Comparison of ENCODE assay signal across 10 cellular contexts in genomic region chr19:48867922-48868195, GRCh38. TPM values are rescaled to one million over a fixed set of nuclear protein-coding genes. Genes with fewer than 3 reads are reported as not detected.
DNase-seq lines count a peak whose midpoint lies in the region; ATAC-seq and TF ChIP-seq lines count a peak whose summit lies in the region.
"Had no signal": no experiment of that assay in that cellular context is flagged by ENCODE, and none has a peak within 500 bp of the region (broad histone marks: within the 10 kb centered on the region; RNA-seq: fewer than 3 reads in every experiment).

No MANE protein-coding gene starts in this region.

- H2BK120ac ChIP-seq in H9 (ENCODE audit: low read depth, low read length, poor library complexity, severe bottlenecking), result no peak overlapping the region

- H2BK15ac ChIP-seq in H9 (ENCODE audit: low read depth, low read length), result no peak overlapping the region

- H3K4ac ChIP-seq in H9 (ENCODE audit: low read depth, low read length), result no peak overlapping the region

- peaks cover 2 to 25% (median 6%) of the 10 kb centered on the region in 3 experiments; a peak in 6 of 7 replicates for H3K36me3 Mint-ChIP-seq in H9 (ENCODE audit: insufficient read depth in 1 of 3, low read depth in 3 of 3)

- H3T11ph ChIP-seq in H9 (ENCODE audit: low read length), result no peak overlapping the region

- no peak for TF ChIP-seq CTCF in H9 (conservative IDR thresholded peaks at IDR 0.05)
- no peak for TF ChIP-seq CTCF in body of pancreas (IDR thresholded peaks at IDR 0.05)
- no peak for TF ChIP-seq CTCF in spleen (IDR thresholded peaks at IDR 0.05 in 8 of 11, conservative IDR thresholded peaks at IDR 0.05 in 3 of 11)

- peaks cover 2% of the 10 kb centered on the region for H3K23me2 ChIP-seq in H9 (ENCODE audit: insufficient read length, low read depth, low read length, poor library complexity, severe bottlenecking)

- H3K27me3 Mint-ChIP-seq in H9 (ENCODE audit: low read depth), result no peaks in the 10 kb centered on the region

- no peak overlapping the region for H2BK12ac ChIP-seq in H9 (ENCODE audit: insufficient read length, low read depth, low read length)

- H3K79me1 ChIP-seq in H9 (ENCODE audit: insufficient read depth, low read depth, low read length, poor library complexity, severe bottlenecking), result no peaks in the 10 kb centered on the region

- whole genome bisulfite sequencing in H9 (ENCODE audit: extremely low coverage, insufficient read length, low lambda C conversion rate), result no CpG with 5 or more reads among the region's 7 CpGs
- 53 to 57% methylated on average over 6 to 7 of the region's 7 CpGs for WGBS in body of pancreas, 2 donors
- WGBS in spleen, 5 donors, result 66 to 87% (median 75%) methylated on average over 6 to 7 of the region's 7 CpGs

- H3K79me2 ChIP-seq in H9 (ENCODE audit: insufficient read depth, low read length), result no peaks in the 10 kb centered on the region

- H3K14ac ChIP-seq in H9 (ENCODE audit: insufficient read depth, low read length), result peak overlapping the region; percentile 52

- intact Hi-C loops in body of pancreas (cut with DNase I), result no loop called here
- intact Hi-C loops in spleen (cut with DNase I; ENCODE audit: low total_unique reads), result no loop called here

- H3K23ac ChIP-seq in H9 (ENCODE audit: insufficient read length, low read depth, low read length), result no peak overlapping the region

- H3K9me3 Mint-ChIP-seq in H9, result no peaks in the 10 kb centered on the region

- no peaks in the 10 kb centered on the region for H4K20me1 ChIP-seq in H9 (ENCODE audit: control insufficient read depth, insufficient read depth, insufficient read length)

- no peak overlapping the region for H2BK20ac ChIP-seq in H9 (ENCODE audit: low read depth, low read length, poor library complexity, severe bottlenecking)

- peaks cover 16 to 26% of the 10 kb centered on the region in 2 experiments for H3K4me1 Mint-ChIP-seq in H9

- H2AK5ac ChIP-seq in H9 (ENCODE audit: insufficient read length, low read length), result no peak overlapping the region

- H4K91ac ChIP-seq in H9 (ENCODE audit: insufficient read length, low read depth, low read length), result no peak overlapping the region

- H3K27ac ChIP-seq in H9 (ENCODE audit: insufficient read length, low read depth, low read length) (no peak overlapping the region), body of pancreas (peak overlapping the region in 3 of 4 donors; percentile 59 to 66 (median 59)), layer of hippocampus (ENCODE audit: low read depth, low read length) (peak overlapping the region; percentile 12), spleen (peak overlapping the region in 7 of 8 donors; percentile 59 to 76 (median 66))

- H3K4me1 ChIP-seq in H9 (ENCODE audit: insufficient read depth, low read length) (peaks cover 3% of the 10 kb centered on the region; the same call in 1 of the 2 replicates), body of pancreas (peaks cover 4% of the 10 kb centered on the region), spleen (peaks cover 0 to 36% (median 8%) of the 10 kb centered on the region in 6 donors)

- H3K27me3 ChIP-seq in H9 (ENCODE audit: insufficient read depth, low read length) (no peaks in the 10 kb centered on the region), body of pancreas (no peaks in the 10 kb centered on the region), layer of hippocampus (ENCODE audit: control insufficient read depth, insufficient read depth, low read length) (no peaks in the 10 kb centered on the region), spleen (replicated peaks in 1 of 7) (peaks cover 0 to 15% (median 0%) of the 10 kb centered on the region in 7 donors)

- ATAC-seq in body of pancreas (no peak), HG02678 (IDR thresholded peaks at IDR 0.05; ENCODE audit: unreplicated experiment) (no peak), GM21515 (IDR thresholded peaks at IDR 0.05; ENCODE audit: unreplicated experiment) (no peak), HG03378 (IDR thresholded peaks at IDR 0.05; ENCODE audit: unreplicated experiment) (no peak), HG02571 (IDR thresholded peaks at IDR 0.05; ENCODE audit: unreplicated experiment) (no peak)

- H3K36me3 ChIP-seq in body of pancreas (replicated peaks in 1 of 2; ENCODE audit: insufficient read depth in 1 of 2, low read depth in 2 of 2) (no peaks in the 10 kb centered on the region), spleen (no peaks in the 10 kb centered on the region)

- H3K56ac ChIP-seq in H9 (ENCODE audit: insufficient read length, low read depth, low read length), result no peak overlapping the region

- no peak overlapping the region for H2AFZ ChIP-seq in H9 (ENCODE audit: low read length)

- TF ChIP-seq POLR2A in body of pancreas (IDR thresholded peaks at IDR 0.05) (no peak), spleen (IDR thresholded peaks at IDR 0.05) (no peak)

- no peak overlapping the region for H2BK5ac ChIP-seq in H9 (ENCODE audit: insufficient read length, low read length)

- peak overlapping the region; percentile 54 to 71 for H3K4me3 Mint-ChIP-seq in H9

- H4K5ac ChIP-seq in H9 (ENCODE audit: insufficient read length, low read depth, low read length), result no peak overlapping the region

- H3K18ac ChIP-seq in H9 (ENCODE audit: insufficient read length, low read depth, low read length), result peak overlapping the region; percentile 65

- no peak overlapping the region for H4K8ac ChIP-seq in H9 (replicated peaks; ENCODE audit: insufficient read length, low read depth, low read length)

- H3K9ac ChIP-seq in H9 (ENCODE audit: extremely low read depth, insufficient read length, low read length), result no peak overlapping the region

- peak overlapping the region in 2 of 3 experiments; percentile 12 to 60; a peak in 2 of 7 replicates for H3K27ac Mint-ChIP-seq in H9

- H3K9me3 ChIP-seq in H9 (ENCODE audit: control insufficient read depth, low read depth, low read length) (no peaks in the 10 kb centered on the region), body of pancreas (no peaks in the 10 kb centered on the region), spleen (no peaks in the 10 kb centered on the region)

- no peak for DNase-seq in H9
- DNase-seq in body of pancreas, result no peak
- no peak for DNase-seq in spleen
- DNase-seq: NCI-H446 had no signal

- peak overlapping the region; percentile 49 for H3K4me2 ChIP-seq in H9 (ENCODE audit: insufficient read depth, insufficient read length, low read length)

- H3K4me3 ChIP-seq in body of pancreas (no peak overlapping the region), spleen (peak overlapping the region in 4 of 8 donors; percentile 13 to 49 (median 22))

RNA-seq across cellular contexts. Expression of gene PLEKHA4, which starts 0.6 kb away (rescaled TPM):
- total RNA-seq in H9 (2021) (14.3 and 15.3 TPM in 2 replicates), body of pancreas (10 to 100 TPM in 1 of 2 donors, 1 to 10 TPM in 1; 6.5 to 21.1 TPM), spleen (10 to 100 TPM in 6 of 7 donors, 1 to 10 TPM in 1; 8.6 to 24.2 (median 16.0) TPM)
- polyA plus RNA-seq in spleen, result 10 to 100 TPM; 12.2 to 20.6 (median 13.8) TPM

RNA-seq across cellular contexts. Expression of gene PPP1R15A, which starts 4.4 kb away (rescaled TPM):
- total RNA-seq in H9 (2021) (17.2 and 17.5 TPM in 2 replicates), body of pancreas (10 to 100 TPM; 17.9 to 49.4 TPM), spleen (10 to 100 TPM; 30.2 to 74.2 (median 47.6) TPM)
- 10 to 100 TPM; 18.5 to 54.5 (median 21.5) TPM for polyA plus RNA-seq in spleen

RNA-seq across cellular contexts. Expression of gene TULP2, which starts 30.7 kb away (rescaled TPM):
- 0.94 and 1.0 TPM in 2 replicates for total RNA-seq in H9 (2021)
- total RNA-seq in body of pancreas, result not detected
- total RNA-seq in spleen, result 1 to 10 TPM in 3 of 7 donors, under 1 TPM in 3, not detected in 1; 0.34 to 5.0 (median 1.3) TPM
- polyA plus RNA-seq in spleen, result under 1 TPM in 2 of 3 donors, not detected in 1; 0.14 to 0.32 TPM
- total RNA-seq: mesenteric fat pad had no signal

RNA-seq across cellular contexts. Expression of gene HSD17B14, which starts 31.6 kb away (rescaled TPM):
- total RNA-seq in H9 (2021) (11.2 and 11.6 TPM in 2 replicates), body of pancreas (1 to 10 TPM; 2.1 to 3.3 TPM), spleen (10 to 100 TPM in 3 of 7 donors, 1 to 10 TPM in 4; 2.4 to 14.7 (median 8.1) TPM)
- polyA plus RNA-seq in spleen, result 10 to 100 TPM; 10.1 to 16.5 (median 11.2) TPM

RNA-seq across cellular contexts. Expression of gene NUCB1, which starts 32.3 kb away (rescaled TPM):
- 125 and 131 TPM in 2 replicates for total RNA-seq in H9 (2021)
- 100 to 1,000 TPM; 129 to 170 TPM for total RNA-seq in body of pancreas
- 100 to 1,000 TPM; 217 to 321 (median 268) TPM for total RNA-seq in spleen
- polyA plus RNA-seq in spleen, result 100 to 1,000 TPM in 1 of 3 donors, 10 to 100 TPM in 2; 67.6 to 125 (median 72.4) TPM
